In genomic region chr7:55966851-55967250, GRCh38 we compare ENCODE assay signal across 16 cellular contexts. TPM values are rescaled to one million over a fixed set of nuclear protein-coding genes. Genes with fewer than 3 reads are reported as not detected.
DNase-seq lines count a peak whose midpoint lies in the region; ATAC-seq, FAIRE-seq and TF ChIP-seq lines count a peak whose summit lies in the region.
"Had no signal": no experiment of that assay in that cellular context is flagged by ENCODE, and none has a peak within 500 bp of the region (broad histone marks: within the 10 kb centered on the region; RNA-seq: fewer than 3 reads in every experiment).

No MANE protein-coding gene starts in this region.

- H3K27me3 Mint-ChIP-seq in astrocyte (ENCODE audit: low read depth, unreplicated experiment), result peaks cover 7% of the 10 kb centered on the region

- H3K56ac ChIP-seq in mesendoderm (ENCODE audit: low read length), result no peak overlapping the region

- H2BK120ac ChIP-seq in mesendoderm (ENCODE audit: low read depth, low read length), result no peak overlapping the region

- peaks cover 14% of the 10 kb centered on the region for H3K36me3 Mint-ChIP-seq in astrocyte (ENCODE audit: low read depth, unreplicated experiment)

- H3K4ac ChIP-seq in mesendoderm (ENCODE audit: low read depth, low read length), result no peak overlapping the region

- H3K4me3 Mint-ChIP-seq in astrocyte (ENCODE audit: unreplicated experiment), result peak overlapping the region; percentile 58
- H3K4me3 Mint-ChIP-seq: dendritic cell treated with granulocyte-macrophage colony-stimulating factor and Interleukin-4, amounts not matched to agents 40 ng/mL and 50 ng/mL, for 4 days had no signal

- H3K27ac ChIP-seq in 22Rv1, result peak overlapping the region; percentile 96
- no peak overlapping the region for H3K27ac ChIP-seq in astrocyte (ENCODE audit: low read depth, low read length)
- H3K27ac ChIP-seq in mesendoderm (ENCODE audit: low read depth, low read length), result no peak overlapping the region

- H2BK15ac ChIP-seq in mesendoderm (replicated peaks; ENCODE audit: low read depth), result no peak overlapping the region

- no peak overlapping the region for H3K18ac ChIP-seq in mesendoderm (ENCODE audit: low read length)

- peaks cover 33% of the 10 kb centered on the region for H4K20me1 ChIP-seq in astrocyte (ENCODE audit: insufficient read depth, low read length)

- H2AFZ ChIP-seq in astrocyte (ENCODE audit: low read depth, low read length), result no peak overlapping the region

- no peaks in the 10 kb centered on the region for H3K9me3 ChIP-seq in astrocyte (ENCODE audit: insufficient read depth, low read depth, low read length)

- no peak overlapping the region for H3K4me3 ChIP-seq in astrocyte (ENCODE audit: insufficient read depth, low read depth, low read length)
- H3K4me3 ChIP-seq in mesendoderm (ENCODE audit: low read length), result no peak overlapping the region

- peaks cover 70% of the 10 kb centered on the region for H3K79me2 ChIP-seq in astrocyte (ENCODE audit: insufficient read depth, low read length)
- H3K79me2 ChIP-seq in mesendoderm (ENCODE audit: control insufficient read depth, insufficient read depth, low read length), result peaks cover 7% of the 10 kb centered on the region

- H3K4me1 Mint-ChIP-seq in astrocyte (ENCODE audit: low read depth, unreplicated experiment), result peaks cover 11% of the 10 kb centered on the region

- H2BK5ac ChIP-seq in mesendoderm (ENCODE audit: low read length), result no peak overlapping the region

- no CpG with 5 or more reads among the region's 6 CpGs for whole genome bisulfite sequencing in mesendoderm (ENCODE audit: extremely low coverage, insufficient coverage, low lambda C conversion rate)

- no peaks in the 10 kb centered on the region for H3K27me3 ChIP-seq in astrocyte (ENCODE audit: insufficient read depth, low read length)
- H3K27me3 ChIP-seq in mesendoderm (ENCODE audit: insufficient read depth, low read length, poor library complexity), result no peaks in the 10 kb centered on the region

- no peak overlapping the region for H2AK5ac ChIP-seq in mesendoderm (ENCODE audit: low read length)

- H3K23ac ChIP-seq in mesendoderm (ENCODE audit: low read length), result no peak overlapping the region

- H3K9ac ChIP-seq in astrocyte (ENCODE audit: low read length) (no peak overlapping the region), mesendoderm (ENCODE audit: low read length) (no peak overlapping the region)

- H3K4me2 ChIP-seq in astrocyte (ENCODE audit: low read length), result no peak overlapping the region
- H3K4me2 ChIP-seq in mesendoderm (ENCODE audit: low read length), result no peak overlapping the region

- H4K5ac ChIP-seq in mesendoderm (ENCODE audit: low read length), result no peak overlapping the region

- no peak overlapping the region for H4K8ac ChIP-seq in mesendoderm (ENCODE audit: low read depth, low read length)

- FAIRE-seq in astrocyte (lab: Jason Lieb, UNC), result no peak

- H3K4me1 ChIP-seq in astrocyte (ENCODE audit: insufficient read depth, low read length) (peaks cover 7% of the 10 kb centered on the region), mesendoderm (ENCODE audit: control insufficient read depth, low read depth, low read length) (no peaks in the 10 kb centered on the region)

- TF ChIP-seq CTCF in 22Rv1 (IDR thresholded peaks at IDR 0.05), result no peak
- no peak for TF ChIP-seq CTCF in astrocyte (IDR thresholded peaks at IDR 0.05; ENCODE audit: insufficient read depth, low read depth, low read length)

- DNase-seq in COLO668 (lab: John Stamatoyannopoulos, UW; ENCODE audit: unreplicated experiment) (peak; percentile 5), astrocyte (ENCODE audit: low read depth) (no peak), mesendoderm (peak; percentile 11), GDM1 (lab: John Stamatoyannopoulos, UW) (no peak), NCI-H2081 (lab: John Stamatoyannopoulos, UW) (no peak), NCI-H128 (lab: John Stamatoyannopoulos, UW; ENCODE audit: unreplicated experiment) (no peak)
- DNase-seq: activated naive CD4-positive, alpha-beta T cell treated with anti-CD3 and anti-CD28 coated beads, Interleukin-2, amount 50 U/mL, for 16 hours; immature natural killer cell; NCI-H1417; NCI-H526 treated with DMSO at 0.1 percent for 48 hours; SIG-M5; stimulated activated CD4-positive, alpha-beta T cell treated with anti-CD3 and anti-CD28 coated beads, Interleukin-4, amount 100 ng/mL, for 1 hour; stimulated activated naive CD4-positive, alpha-beta T cell had no signal

- H3K27ac Mint-ChIP-seq in astrocyte (ENCODE audit: unreplicated experiment), result peak overlapping the region; percentile 4
- H3K27ac Mint-ChIP-seq: dendritic cell treated with granulocyte-macrophage colony-stimulating factor and Interleukin-4, amounts not matched to agents 40 ng/mL and 50 ng/mL, for 4 days had no signal

- no peak for ATAC-seq in HG03442 (IDR thresholded peaks at IDR 0.05; ENCODE audit: unreplicated experiment)

- no peaks in the 10 kb centered on the region for H3K9me3 Mint-ChIP-seq in astrocyte (ENCODE audit: unreplicated experiment)
- H3K9me3 Mint-ChIP-seq: dendritic cell treated with granulocyte-macrophage colony-stimulating factor and Interleukin-4, amounts not matched to agents 40 ng/mL and 50 ng/mL, for 4 days; immature natural killer cell had no signal

- H3K79me1 ChIP-seq in mesendoderm (ENCODE audit: low read length), result peaks cover 17% of the 10 kb centered on the region

- H3K36me3 ChIP-seq in astrocyte (ENCODE audit: insufficient read depth, low read length), result no peaks in the 10 kb centered on the region
- no peaks in the 10 kb centered on the region for H3K36me3 ChIP-seq in mesendoderm (ENCODE audit: control insufficient read depth, insufficient read depth, low read length)

RNA-seq across cellular contexts. Expression of gene NIPSNAP2, which starts 2.5 kb away (rescaled TPM):
- total RNA-seq in astrocyte, result 33.2 and 37.4 TPM in 2 replicates
- polyA plus RNA-seq in mesendoderm (2013, experiment 1 of 2), result 35.5 TPM
- 36.3 TPM for polyA plus RNA-seq in mesendoderm (2013, experiment 2 of 2)

RNA-seq across cellular contexts. Expression of gene MRPS17, which starts 15.2 kb away (rescaled TPM):
- total RNA-seq in astrocyte, result 13.8 and 15.7 TPM in 2 replicates
- 30.7 TPM for polyA plus RNA-seq in mesendoderm (2013, experiment 1 of 2)
- polyA plus RNA-seq in mesendoderm (2013, experiment 2 of 2), result 29.4 TPM

Comparison
In these comparisons a context has a peak if more than half of its experiments do, and no peak if none do; other contexts are left out.
1. DNase-seq: peak in COLO668 (single experiment) and mesendoderm (single experiment); none in astrocyte (single experiment), GDM1 (single experiment), NCI-H2081 (0 of 2) and NCI-H128 (single experiment).